ENCODE assay signal across 9 cellular contexts in genomic region chr13:60226507-60226906, GRCh38.
A peak's percentile ranks its signal among the peaks of the same experiment; 100 is the strongest.
DNase-seq lines count a peak whose midpoint lies in the region; ATAC-seq and TF ChIP-seq lines count a peak whose summit lies in the region.
"Had no signal": no experiment of that assay in that cellular context is flagged by ENCODE, and none has a peak within 500 bp of the region (broad histone marks: within the 10 kb centered on the region; RNA-seq: fewer than 3 reads in every experiment).

No MANE protein-coding gene starts in this region.

- ATAC-seq in GM21423 (IDR thresholded peaks at IDR 0.05; ENCODE audit: unreplicated experiment) (no peak), HG03108 (IDR thresholded peaks at IDR 0.05; ENCODE audit: unreplicated experiment) (no peak)

- TF ChIP-seq CTCF in HFF-Myc (IDR thresholded peaks at IDR 0.05; ENCODE audit: low read depth, low read length, missing control alignments) (peak; percentile 30), foreskin fibroblast (IDR thresholded peaks at IDR 0.05; ENCODE audit: low read depth, low read length) (peak; percentile 43)

- DNase-seq in AG08395 (ENCODE audit: low spot score) (peak; percentile 28), HFF-Myc (ENCODE audit: extremely low read depth, low read depth) (no peak), RPMI8226 (peak; percentile 7), foreskin fibroblast (peak; percentile 16 to 36), germinal center (ENCODE audit: low spot score) (no peak), H4 (ENCODE audit: low spot score) (no peak)
- DNase-seq: NCI-H2029 treated with DMSO at 0.1 percent for 48 hours had no signal

- no peak overlapping the region for H3K4me3 ChIP-seq in HFF-Myc (replicated peaks; ENCODE audit: low read depth, low read length)
- H3K4me3 ChIP-seq in foreskin fibroblast (ENCODE audit: low read depth in 1 of 2, low read length in 2 of 2) = no peak overlapping the region

Comparison
In these comparisons a context has a peak if more than half of its experiments do, and no peak if none do; other contexts are left out.
1. DNase-seq: peak in AG08395 (single experiment), RPMI8226 (single experiment) and foreskin fibroblast (2 of 2); none in HFF-Myc (single experiment), germinal center (single experiment) and H4 (single experiment).